Comparison of ENCODE assay signal across 16 cellular contexts in genomic region chr22:19895160-19895849, GRCh38. TPM values are rescaled to one million over a fixed set of nuclear protein-coding genes. Genes with fewer than 3 reads are reported as not detected.
A peak's percentile ranks its signal among the peaks of the same experiment; 100 is the strongest.
DNase-seq lines count a peak whose midpoint lies in the region; ATAC-seq and TF ChIP-seq lines count a peak whose summit lies in the region.
"Had no signal": no experiment of that assay in that cellular context is flagged by ENCODE, and none has a peak within 500 bp of the region (broad histone marks: within the 10 kb centered on the region; RNA-seq: fewer than 3 reads in every experiment).

No MANE protein-coding gene starts in this region.

- POLR2A ChIA-PET in OCI-LY7 (lab: Charles Lee), result no interaction called here

- H3K27ac ChIP-seq in BLaER1 (peak overlapping the region; percentile 35; the same call in 1 of the 2 replicates), OCI-LY7 (ENCODE audit: low read depth, low read length, poor library complexity, severe bottlenecking) (peak overlapping the region; percentile 78), mesenchymal stem cell (ENCODE audit: low read length, poor library complexity, severe bottlenecking) (no peak overlapping the region)
- no peak overlapping the region for H3K27ac ChIP-seq in CD4-positive, CD25-positive, alpha-beta regulatory T cell (ENCODE audit: insufficient read depth, low read length, poor library complexity, severe bottlenecking)

- no peak overlapping the region for H2AK5ac ChIP-seq in mesenchymal stem cell (ENCODE audit: low read length, severe bottlenecking)

- no TSS peak for BruUV-seq in OCI-LY7 (replicated peaks; lab: Mats Ljungman, UMichigan)

- no peak overlapping the region for H2BK5ac ChIP-seq in mesenchymal stem cell (ENCODE audit: low read depth, low read length, poor library complexity, severe bottlenecking)

- H3K27me3 ChIP-seq in BLaER1, result no peaks in the 10 kb centered on the region
- H3K27me3 ChIP-seq in CD4-positive, CD25-positive, alpha-beta regulatory T cell (ENCODE audit: control insufficient read depth, insufficient read depth, low read length), result no peaks in the 10 kb centered on the region
- no peaks in the 10 kb centered on the region for H3K27me3 ChIP-seq in mesenchymal stem cell (ENCODE audit: control insufficient read depth in 1 of 2, insufficient read depth in 1 of 2, low read length in 2 of 2)

- no peak overlapping the region for H2BK120ac ChIP-seq in mesenchymal stem cell (ENCODE audit: low read depth, low read length)

- H3K9ac ChIP-seq in BLaER1 (no peak overlapping the region), mesenchymal stem cell (ENCODE audit: low read length) (no peak overlapping the region)

- no peak overlapping the region for H3K14ac ChIP-seq in mesenchymal stem cell (ENCODE audit: low read length in 2 of 2)

- H3K4me1 ChIP-seq in BLaER1 (peaks cover 95% of the 10 kb centered on the region), OCI-LY7 (ENCODE audit: insufficient read depth, low read length, poor library complexity, severe bottlenecking) (peaks cover 73% of the 10 kb centered on the region), mesenchymal stem cell (ENCODE audit: control insufficient read depth, insufficient read depth, low read depth, low read length) (peaks cover 32% of the 10 kb centered on the region)
- peaks cover 58% of the 10 kb centered on the region for H3K4me1 ChIP-seq in CD4-positive, CD25-positive, alpha-beta regulatory T cell (ENCODE audit: control insufficient read depth, insufficient read depth, low read length, poor library complexity, severe bottlenecking)

- TF ChIP-seq CTCF in OCI-LY7 (conservative IDR thresholded peaks at IDR 0.05; ENCODE audit: low read length), result no peak

- H3K4ac ChIP-seq in mesenchymal stem cell (ENCODE audit: low read depth in 1 of 2, low read length in 2 of 2), result no peak overlapping the region

- H3K4me3 Mint-ChIP-seq in CD4-positive, CD25-positive, alpha-beta regulatory T cell, result peak overlapping the region in 2 of 4 donors; percentile 22 to 74
- H3K4me3 Mint-ChIP-seq: B cell, GM23338 had no signal

- H4K20me1 ChIP-seq in BLaER1 (no peaks in the 10 kb centered on the region), OCI-LY7 (ENCODE audit: insufficient read depth, low read length) (no peaks in the 10 kb centered on the region)

- peak overlapping the region; percentile 14 for H4K91ac ChIP-seq in mesenchymal stem cell (ENCODE audit: low read length)

- no peaks in the 10 kb centered on the region for H3K9me3 Mint-ChIP-seq in CD4-positive, CD25-positive, alpha-beta regulatory T cell
- H3K9me3 Mint-ChIP-seq: GM23338 had no signal

- no peak overlapping the region for H2BK15ac ChIP-seq in mesenchymal stem cell (ENCODE audit: low read depth, poor library complexity, severe bottlenecking)

- no peak overlapping the region for H3K4me3 ChIP-seq in BLaER1
- H3K4me3 ChIP-seq in CD4-positive, CD25-positive, alpha-beta regulatory T cell (ENCODE audit: low read depth, low read length), result no peak overlapping the region
- no peak overlapping the region for H3K4me3 ChIP-seq in OCI-LY7 (ENCODE audit: low read depth, low read length, poor library complexity, severe bottlenecking)
- no peak overlapping the region for H3K4me3 ChIP-seq in mesenchymal stem cell (ENCODE audit: insufficient read depth in 1 of 2, low read depth in 1 of 2, low read length in 2 of 2)
- H3K4me3 ChIP-seq: GM12878, GM23338 had no signal

- peaks cover 7% of the 10 kb centered on the region; the same call in 1 of the 2 replicates for H3K79me2 ChIP-seq in OCI-LY7 (ENCODE audit: insufficient read depth, low read depth, low read length)

- H3K18ac ChIP-seq in mesenchymal stem cell (ENCODE audit: low read depth in 1 of 2, low read length in 2 of 2), result no peak overlapping the region

- H4K8ac ChIP-seq in mesenchymal stem cell (ENCODE audit: low read length), result no peak overlapping the region

- no peak overlapping the region for H3K23ac ChIP-seq in mesenchymal stem cell (ENCODE audit: low read length in 2 of 2)

- peaks cover 9% of the 10 kb centered on the region for H3K36me3 Mint-ChIP-seq in CD4-positive, CD25-positive, alpha-beta regulatory T cell

- intact Hi-C loops in OCI-LY7 (cut with micrococcal nuclease; ENCODE audit: unreplicated experiment), result no loop called here

- no peak overlapping the region for H2BK12ac ChIP-seq in mesenchymal stem cell (ENCODE audit: low read length in 2 of 2)

- H3K4me2 ChIP-seq in BLaER1 (no peak overlapping the region; the same call in 1 of the 2 replicates), OCI-LY7 (ENCODE audit: low read length) (no peak overlapping the region), mesenchymal stem cell (ENCODE audit: low read length, poor library complexity, severe bottlenecking) (no peak overlapping the region)
- H3K4me2 ChIP-seq: GM23338 had no signal

- H3K36me3 ChIP-seq in BLaER1 (peaks cover 41% of the 10 kb centered on the region; the same call in 1 of the 2 replicates), OCI-LY7 (ENCODE audit: insufficient read depth, low read length) (peaks cover 21% of the 10 kb centered on the region), mesenchymal stem cell (ENCODE audit: control insufficient read depth in 1 of 2, insufficient read depth in 2 of 2, low read depth in 1 of 2, low read length in 2 of 2) (peaks cover 18 to 40% of the 10 kb centered on the region in 2 experiments)
- peaks cover 2% of the 10 kb centered on the region for H3K36me3 ChIP-seq in CD4-positive, CD25-positive, alpha-beta regulatory T cell (ENCODE audit: control insufficient read depth, insufficient read depth, low read length)

- no peaks in the 10 kb centered on the region for H3K9me3 ChIP-seq in BLaER1
- no peaks in the 10 kb centered on the region for H3K9me3 ChIP-seq in CD4-positive, CD25-positive, alpha-beta regulatory T cell (ENCODE audit: control insufficient read depth in 2 of 2, low read length in 2 of 2)
- H3K9me3 ChIP-seq in OCI-LY7 (ENCODE audit: low read length), result no peaks in the 10 kb centered on the region
- no peaks in the 10 kb centered on the region for H3K9me3 ChIP-seq in mesenchymal stem cell (ENCODE audit: control insufficient read depth, low read length)

- H3K79me1 ChIP-seq in mesenchymal stem cell (replicated peaks; ENCODE audit: low read length, poor library complexity, severe bottlenecking), result no peaks in the 10 kb centered on the region

- H2AFZ ChIP-seq in OCI-LY7 (ENCODE audit: low read length) (no peak overlapping the region), mesenchymal stem cell (ENCODE audit: low read depth, low read length) (no peak overlapping the region)
- H2AFZ ChIP-seq: GM23338 had no signal

- CTCF ChIA-PET in OCI-LY7 (lab: Charles Lee; ENCODE audit: unreplicated experiment), result no interaction called here

- no peak for ATAC-seq in CD4-positive, CD25-positive, alpha-beta regulatory T cell (ENCODE audit: low read depth in 2 of 2)
- ATAC-seq in GM18519 (IDR thresholded peaks at IDR 0.05; ENCODE audit: low FRiP score, unreplicated experiment), result no peak
- ATAC-seq: GM12878, GM23338, Panc1, Right ventricle myocardium inferior had no signal

- DNase-seq in CD4-positive, CD25-positive, alpha-beta regulatory T cell, result peak in 1 of 3 donors; percentile 34
- no peak for DNase-seq in OCI-LY7 (ENCODE audit: low spot score)
- DNase-seq in mesenchymal stem cell, result no peak
- DNase-seq in NCI-H1092 (lab: John Stamatoyannopoulos, UW), result no peak
- DNase-seq in NCI-H1092 treated with DMSO at 0.1 percent for 48 hours (lab: John Stamatoyannopoulos, UW), result no peak
- DNase-seq: DMS79 treated with DMSO at 0.1 percent for 48 hours, GDM1, KBM-7, NCI-H510A treated with DMSO at 0.1 percent for 48 hours had no signal

- WGBS in mesenchymal stem cell, result 97% methylated on average over 23 of the region's 23 CpGs

- no peaks in the 10 kb centered on the region for H3K27me3 Mint-ChIP-seq in CD4-positive, CD25-positive, alpha-beta regulatory T cell
- H3K27me3 Mint-ChIP-seq: B cell had no signal

- H3K27ac Mint-ChIP-seq in CD4-positive, CD25-positive, alpha-beta regulatory T cell, result peak overlapping the region; percentile 76 to 86 (median 77)
- H3K27ac Mint-ChIP-seq: B cell, GM23338 had no signal

- peaks cover 10 to 72% (median 39%) of the 10 kb centered on the region in 4 donors for H3K4me1 Mint-ChIP-seq in CD4-positive, CD25-positive, alpha-beta regulatory T cell

- H3K9me2 ChIP-seq in OCI-LY7 (ENCODE audit: insufficient read depth, low read length), result no peaks in the 10 kb centered on the region

RNA-seq across cellular contexts. Expression of gene GNB1L, which starts 40.6 kb away (rescaled TPM):
- total RNA-seq in CD4-positive, CD25-positive, alpha-beta regulatory T cell, result 8.2 TPM
- polyA plus RNA-seq in CD4-positive, CD25-positive, alpha-beta regulatory T cell, result 10 to 100 TPM; 13.3 to 29.8 (median 19.7) TPM
- 21.2 and 26.7 TPM in 2 replicates for total RNA-seq in OCI-LY7 (2014; rRNA removed; shearing (Covaris generic))
- total RNA-seq in OCI-LY7 (2022), result 12.9 and 13.1 TPM in 2 replicates
- 3.9 TPM for polyA plus RNA-seq in mesenchymal stem cell (2013, experiment 1 of 2)
- polyA plus RNA-seq in mesenchymal stem cell (2013, experiment 2 of 2), result 3.9 TPM

RNA-seq across cellular contexts. Expression of gene RTL10, which starts 40.6 kb away (rescaled TPM):
- 18.8 TPM for total RNA-seq in CD4-positive, CD25-positive, alpha-beta regulatory T cell
- 10 to 100 TPM in 2 of 4 donors, 1 to 10 TPM in 2; 7.5 to 12.6 (median 10.9) TPM for polyA plus RNA-seq in CD4-positive, CD25-positive, alpha-beta regulatory T cell
- total RNA-seq in OCI-LY7 (2014; rRNA removed; shearing (Covaris generic)), result 25.5 and 28.2 TPM in 2 replicates
- total RNA-seq in OCI-LY7 (2022), result 26.1 and 26.2 TPM in 2 replicates
- polyA plus RNA-seq in mesenchymal stem cell (2013, experiment 1 of 2), result 6.4 TPM
- polyA plus RNA-seq in mesenchymal stem cell (2013, experiment 2 of 2), result 7.2 TPM

RNA-seq across cellular contexts. Expression of gene COMT, which starts 46.3 kb away (rescaled TPM):
- total RNA-seq in CD4-positive, CD25-positive, alpha-beta regulatory T cell, result 27.3 TPM
- 100 to 1,000 TPM in 1 of 4 donors, 10 to 100 TPM in 3; 89.2 to 106 (median 94.5) TPM for polyA plus RNA-seq in CD4-positive, CD25-positive, alpha-beta regulatory T cell
- total RNA-seq in OCI-LY7 (2014; rRNA removed; shearing (Covaris generic)), result 102 and 112 TPM in 2 replicates
- 89.5 and 90.8 TPM in 2 replicates for total RNA-seq in OCI-LY7 (2022)
- 51.6 TPM for polyA plus RNA-seq in mesenchymal stem cell (2013, experiment 1 of 2)
- 55.0 TPM for polyA plus RNA-seq in mesenchymal stem cell (2013, experiment 2 of 2)

RNA-seq across cellular contexts. Expression of gene TXNRD2, which starts 46.3 kb away (rescaled TPM):
- total RNA-seq in CD4-positive, CD25-positive, alpha-beta regulatory T cell, result 25.7 TPM
- 10 to 100 TPM; 11.3 to 12.4 (median 11.7) TPM for polyA plus RNA-seq in CD4-positive, CD25-positive, alpha-beta regulatory T cell
- total RNA-seq in OCI-LY7 (2014; rRNA removed; shearing (Covaris generic)), result 24.1 and 28.9 TPM in 2 replicates
- total RNA-seq in OCI-LY7 (2022), result 23.5 and 24.7 TPM in 2 replicates
- polyA plus RNA-seq in mesenchymal stem cell (2013, experiment 1 of 2), result 5.8 TPM
- 6.0 TPM for polyA plus RNA-seq in mesenchymal stem cell (2013, experiment 2 of 2)

Comparison
In these comparisons a context has a peak if more than half of its experiments do, and no peak if none do; other contexts are left out.
1. H3K27ac ChIP-seq: peak in BLaER1 (single experiment) and OCI-LY7 (single experiment); none in CD4-positive, CD25-positive, alpha-beta regulatory T cell (single experiment) and mesenchymal stem cell (single experiment).